ENCODE assay signal across 7 cellular contexts in the genomic region with DNA sequence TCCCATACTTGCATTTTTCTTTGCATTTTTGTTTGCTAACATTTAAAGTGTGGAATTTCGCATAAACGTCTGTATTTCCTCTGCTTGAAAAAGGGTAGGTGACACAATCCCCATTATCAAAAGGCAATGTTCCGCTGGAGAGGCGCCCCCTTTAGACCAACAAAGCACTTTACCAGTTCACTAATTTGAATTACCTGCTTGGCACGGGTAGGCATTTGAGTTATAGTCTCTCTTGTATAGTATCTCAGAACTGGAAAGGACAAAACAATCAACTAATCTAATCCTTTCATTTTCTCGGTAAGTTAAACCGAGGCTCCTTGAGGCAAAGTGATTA. TPM values are rescaled to one million over a fixed set of nuclear protein-coding genes. Genes with fewer than 3 reads are reported as not detected.
DNase-seq lines count a peak whose midpoint lies in the region; ATAC-seq, FAIRE-seq and TF ChIP-seq lines count a peak whose summit lies in the region.

No MANE protein-coding gene starts in this region.

- H4K5ac ChIP-seq in H1 (ENCODE audit: insufficient read length, low read depth, low read length): no peak overlapping the region

- no peak overlapping the region for H2BK5ac ChIP-seq in H1 (ENCODE audit: low read depth, low read length)

- H3K14ac ChIP-seq in H1 (ENCODE audit: insufficient read length): no peak overlapping the region

- no peaks in the 10 kb centered on the region for H3K79me1 ChIP-seq in H1 (ENCODE audit: low read depth, low read length)

- peaks cover 7% of the 10 kb centered on the region for H3K23me2 ChIP-seq in H1 (ENCODE audit: low read depth, low read length)

- H3K9me2 ChIP-seq in GM23338 (ENCODE audit: insufficient read depth): no peaks in the 10 kb centered on the region

- POLR2A ChIA-PET in H1 (lab: Charles Lee; ENCODE audit: partially characterized antibody): interaction anchor here (1.8 kb wide), 1 partner anchor 78 kb away, joined by 6 read pairs; the partner anchor contains the start of gene TTC14

- no peaks in the 10 kb centered on the region for H4K20me1 ChIP-seq in GM23338 (replicated peaks; ENCODE audit: insufficient read depth)
- no peaks in the 10 kb centered on the region for H4K20me1 ChIP-seq in KMS-11 (ENCODE audit: insufficient read depth)
- no peaks in the 10 kb centered on the region for H4K20me1 ChIP-seq in H1 (replicated peaks in 1 of 2; ENCODE audit: control insufficient read depth in 1 of 2, insufficient read depth in 2 of 2, low read length in 2 of 2)

- H3K4me2 ChIP-seq in GM23338 (peak overlapping the region; percentile 87), KMS-11 (peak overlapping the region; percentile 94), H1 (ENCODE audit: insufficient read depth in 1 of 2, low read depth in 2 of 2, low read length in 2 of 2) (peak overlapping the region; percentile 53 to 81)

- no peak overlapping the region for H3K4ac ChIP-seq in H1 (replicated peaks; ENCODE audit: insufficient read length, low read depth, low read length)

- no peak overlapping the region for H4K91ac ChIP-seq in H1 (replicated peaks; ENCODE audit: insufficient read length, low read length)

- DNase-seq in GM13977 (ENCODE audit: low spot score) (peak; percentile 25), GM23338 (ENCODE audit: low spot score) (peak; percentile 71), SK-N-DZ (ENCODE audit: low spot score) (peak; percentile 69), H1 (ENCODE audit: low read depth in 1 of 2, low spot score in 2 of 2) (no peak), upper lobe of left lung (peak in 1 of 2 donors; percentile 42)

- peaks cover 7% of the 10 kb centered on the region; the same call in 1 of the 2 replicates for H3K4me1 ChIP-seq in GM23338 (ENCODE audit: insufficient read depth)
- peaks cover 19% of the 10 kb centered on the region for H3K4me1 ChIP-seq in KMS-11 (ENCODE audit: low read depth, poor library complexity, severe bottlenecking)
- H3K4me1 ChIP-seq in H1 (replicated peaks in 1 of 4; ENCODE audit: control insufficient read depth in 3 of 4, insufficient read depth in 4 of 4, low read length in 3 of 4): peaks cover 0 to 4% (median 2%) of the 10 kb centered on the region in 4 experiments; a peak in 2 of 7 replicates
- peaks cover 14% of the 10 kb centered on the region for H3K4me1 ChIP-seq in mononuclear cell (ENCODE audit: insufficient read depth, low read length)
- H3K4me1 ChIP-seq in upper lobe of left lung: peaks cover 6 to 19% (median 13%) of the 10 kb centered on the region in 4 donors

- peaks cover 8% of the 10 kb centered on the region for H3K27me3 Mint-ChIP-seq in GM23338 (ENCODE audit: insufficient read depth, low read depth, poor library complexity)

- H4K8ac ChIP-seq in H1 (ENCODE audit: extremely low read depth, insufficient read depth, low read length): no peak overlapping the region

- in situ Hi-C loops in GM13977 (cut with MboI; ENCODE audit: low pct_unique_long_range_greater_than_20kb, low sequenced_read_pairs, unreplicated experiment): no loop called here

- H3K79me2 ChIP-seq in GM23338 (replicated peaks; ENCODE audit: insufficient read depth) (no peaks in the 10 kb centered on the region), KMS-11 (ENCODE audit: insufficient read depth, low read depth) (no peaks in the 10 kb centered on the region), H1 (ENCODE audit: control insufficient read depth in 1 of 2, insufficient read depth in 2 of 2, low read length in 2 of 2) (no peaks in the 10 kb centered on the region)

- no peak overlapping the region for H2BK15ac ChIP-seq in H1 (ENCODE audit: low read length)

- peak overlapping the region; percentile 89 for H3K27ac Mint-ChIP-seq in GM23338

- no peak overlapping the region; the same call in 1 of the 2 replicates for H3K18ac ChIP-seq in H1 (ENCODE audit: extremely low read depth, low read length)

- H3K4me1 Mint-ChIP-seq in GM23338: peaks cover 9% of the 10 kb centered on the region; the same call in 2 of the 3 replicates

- TF ChIP-seq CTCF in GM13977 (IDR thresholded peaks at IDR 0.05; ENCODE audit: extremely low read depth, insufficient read depth, missing control alignments) (peak; percentile 66), GM23338 (conservative IDR thresholded peaks at IDR 0.05; ENCODE audit: low read depth in 2 of 2) (peak; percentile 76 to 97), KMS-11 (conservative IDR thresholded peaks at IDR 0.05; ENCODE audit: low read depth, low read length) (peak; percentile 94), H1 (IDR thresholded peaks at IDR 0.05; ENCODE audit: control extremely low read depth in 1 of 3, insufficient read depth in 1 of 3, low read depth in 1 of 3, low read length in 3 of 3) (peak in 2 of 3 experiments; percentile 54 to 70; a peak in 3 of 4 replicates), upper lobe of left lung (IDR thresholded peaks at IDR 0.05) (peak in 3 of 6 experiments; percentile 18 to 33 (median 26))

- WGBS in H1 (ENCODE audit: extremely low coverage in 1 of 2, insufficient coverage in 1 of 2, insufficient read length in 1 of 2, insufficient replicate concordance in 2 of 2, low coverage in 1 of 2, low lambda C conversion rate in 2 of 2, missing lambda C conversion rate in 1 of 2), 2 experiments: 3% methylated on average over 7 of the region's 7 CpGs; no CpG with 5 or more reads in 1 of the 2 experiments
- 2 to 3% methylated on average over 7 of the region's 7 CpGs for WGBS in upper lobe of left lung, 2 donors

- no peak overlapping the region for H3K23ac ChIP-seq in H1 (ENCODE audit: insufficient read length)

- no peak overlapping the region for H2BK120ac ChIP-seq in H1 (replicated peaks; ENCODE audit: low read depth, low read length)

- no peaks in the 10 kb centered on the region for H3F3A ChIP-seq in GM23338 (replicated peaks; ENCODE audit: low read depth)

- H3K9ac ChIP-seq in KMS-11 (peak overlapping the region; percentile 49; the same call in 1 of the 2 replicates), H1 (replicated peaks in 1 of 4; ENCODE audit: extremely low read depth in 1 of 4, low read depth in 3 of 4, low read length in 3 of 4) (peak overlapping the region in 3 of 4 experiments; percentile 34 to 51 (median 47); a peak in 5 of 7 replicates)

- peak overlapping the region; percentile 94 for H3K4me3 Mint-ChIP-seq in GM23338

- TF ChIP-seq EP300 in H1 (IDR thresholded peaks at IDR 0.05; ENCODE audit: borderline replicate concordance in 1 of 2, low read depth in 2 of 2, low read length in 2 of 2) (no peak), upper lobe of left lung (IDR thresholded peaks at IDR 0.05) (no peak)

- CTCF ChIA-PET in H1 (lab: Charles Lee; ENCODE audit: partially characterized antibody): interaction anchor here (1.0 to 2.3 kb wide), 4 partner anchors 14 to 57 kb away, joined by 4 to 13 read pairs (median 4); no protein-coding TSS in a partner anchor

- no peak overlapping the region for H2AK5ac ChIP-seq in H1 (ENCODE audit: low read depth, low read length)

- no peaks in the 10 kb centered on the region; the same call in 2 of the 3 replicates for H3K9me3 Mint-ChIP-seq in GM23338

- ATAC-seq in GM23338: peak; percentile 60
- ATAC-seq in upper lobe of left lung (ENCODE audit: low FRiP score in 2 of 2): peak; percentile 71 to 73

- no peak overlapping the region for H3K56ac ChIP-seq in H1 (replicated peaks; ENCODE audit: insufficient read length, low read depth, low read length)

- peak; percentile 39 to 53 for TF ChIP-seq RAD21 in H1 (IDR thresholded peaks at IDR 0.05 in 1 of 2, conservative IDR thresholded peaks at IDR 0.05 in 1 of 2; ENCODE audit: low read depth in 2 of 2, low read length in 2 of 2)

- H3K9me3 ChIP-seq in H1 (ENCODE audit: insufficient read depth in 2 of 2, low read depth in 1 of 2, low read length in 1 of 2) (no peaks in the 10 kb centered on the region), mononuclear cell (ENCODE audit: low read depth, low read length) (no peaks in the 10 kb centered on the region), upper lobe of left lung (no peaks in the 10 kb centered on the region)

- no peak overlapping the region for H3K27ac ChIP-seq in GM23338 (ENCODE audit: low read depth)
- H3K27ac ChIP-seq in KMS-11: peak overlapping the region; percentile 57
- no peak overlapping the region for H3K27ac ChIP-seq in H1 (ENCODE audit: low read depth, low read length)
- H3K27ac ChIP-seq in upper lobe of left lung: peak overlapping the region in 3 of 4 donors; percentile 4 to 40 (median 31)

- H3K36me3 Mint-ChIP-seq in GM23338 (ENCODE audit: low read depth): no peaks in the 10 kb centered on the region

- H3K4me3 ChIP-seq in GM23338 (peak overlapping the region; percentile 94), KMS-11 (IDR thresholded peaks at IDR 0.05; ENCODE audit: insufficient read depth, low read depth, low read length) (peak overlapping the region; percentile 97), H1 (ENCODE audit: extremely low read depth in 1 of 4, insufficient read depth in 2 of 4, low read depth in 3 of 4, low read length in 4 of 4) (peak overlapping the region; percentile 68 to 95 (median 87)), mononuclear cell (ENCODE audit: low read length) (peak overlapping the region; percentile 24), upper lobe of left lung (peak overlapping the region in 3 of 4 donors; percentile 54 to 60 (median 57))

- H3K36me3 ChIP-seq in GM23338 (ENCODE audit: insufficient read depth) (no peaks in the 10 kb centered on the region), KMS-11 (ENCODE audit: insufficient read depth) (no peaks in the 10 kb centered on the region), H1 (ENCODE audit: control insufficient read depth in 2 of 4, insufficient read depth in 4 of 4, low read length in 3 of 4) (no peaks in the 10 kb centered on the region), upper lobe of left lung (no peaks in the 10 kb centered on the region)

- peaks cover 16% of the 10 kb centered on the region for H3K27me3 ChIP-seq in GM23338 (ENCODE audit: insufficient read depth)
- no peaks in the 10 kb centered on the region for H3K27me3 ChIP-seq in KMS-11 (ENCODE audit: insufficient read depth, low read depth)
- no peaks in the 10 kb centered on the region for H3K27me3 ChIP-seq in H1 (replicated peaks in 1 of 4; ENCODE audit: control insufficient read depth in 3 of 4, extremely low read depth in 1 of 4, insufficient read depth in 3 of 4, low read length in 3 of 4)
- H3K27me3 ChIP-seq in mononuclear cell (ENCODE audit: insufficient read depth, low read length): peaks cover 48% of the 10 kb centered on the region
- peaks cover 0 to 5% (median 2%) of the 10 kb centered on the region in 4 donors for H3K27me3 ChIP-seq in upper lobe of left lung

- peak overlapping the region; percentile 99 for H2AFZ ChIP-seq in GM23338
- H2AFZ ChIP-seq in KMS-11 (ENCODE audit: low read depth): peak overlapping the region; percentile 89
- H2AFZ ChIP-seq in H1 (ENCODE audit: low read length): peak overlapping the region; percentile 93

- FAIRE-seq in H1 (lab: Jason Lieb, UNC): peak; percentile 45

- H2BK12ac ChIP-seq in H1 (ENCODE audit: low read depth, low read length): no peak overlapping the region

- no peak overlapping the region for H2BK20ac ChIP-seq in H1 (ENCODE audit: low read length)

- TF ChIP-seq POLR2A in H1 (IDR thresholded peaks at IDR 0.05; ENCODE audit: control extremely low read depth in 1 of 2, low read depth in 2 of 2, low read length in 2 of 2): no peak
- TF ChIP-seq POLR2A in upper lobe of left lung (IDR thresholded peaks at IDR 0.05): no peak

RNA-seq across cellular contexts. Expression of gene CCDC39, which starts 0.8 kb away (rescaled TPM):
- 0.52 TPM in 1 of 2 replicates, not detected in the other for total RNA-seq in GM23338 (2014; rRNA removed; shearing (Covaris generic))
- 1.6 and 2.6 TPM in 2 replicates for polyA plus RNA-seq in GM23338 (2016; fragmentation: Nextera tagmentation; extraction: Ambion mirVana)
- 0.05 TPM in 1 of 2 replicates, not detected in the other for polyA plus RNA-seq in SK-N-DZ (2014; cell fraction: cytosol; rRNA removed)
- polyA plus RNA-seq in SK-N-DZ (2014; cell fraction: nucleus; rRNA removed): not detected in 2 replicates
- total RNA-seq in H1 (2021; fragmentation: NEBNext Ultra II Directional; extraction: Animal tissue kit (Norgen Biotek cat#: 25700)): 0.34 and 0.80 TPM in 2 replicates
- 0.12 and 0.24 TPM in 2 replicates for polyA plus RNA-seq in H1 (2011; rRNA removed)
- 0.37 TPM for polyA plus RNA-seq in H1 (2011; cell fraction: cytosol; rRNA removed)
- 0.16 TPM for polyA plus RNA-seq in H1 (2011; cell fraction: nucleus; rRNA removed)
- polyA plus RNA-seq in H1 (2012, experiment 1 of 2): 0.23 to 0.95 TPM (median 0.59 TPM) in 4 replicates
- not detected for polyA plus RNA-seq in H1 (2012, experiment 2 of 2)
- 1.2 TPM for polyA plus RNA-seq in H1 (2013, experiment 1 of 2)
- polyA plus RNA-seq in H1 (2013, experiment 2 of 2): 0.90 TPM
- 0.25 and 0.85 TPM in 2 replicates for polyA minus RNA-seq in H1 (2011; rRNA and poly(A)+ RNA removed)
- 0.51 TPM for polyA minus RNA-seq in H1 (2011; cell fraction: cytosol; rRNA and poly(A)+ RNA removed)
- 0.20 TPM for polyA minus RNA-seq in H1 (2011; cell fraction: nucleus; rRNA and poly(A)+ RNA removed)
- total RNA-seq in mononuclear cell: not detected
- 10 to 100 TPM in 1 of 6 donors, 1 to 10 TPM in 3, under 1 TPM in 2; 0.34 to 18.2 (median 1.5) TPM for total RNA-seq in upper lobe of left lung

Comparison
In these comparisons a context has a peak if more than half of its experiments do, and no peak if none do; other contexts are left out.
1. DNase-seq: peak in GM13977 (single experiment), GM23338 (single experiment) and SK-N-DZ (single experiment); none in H1 (0 of 2).
2. H3K27ac ChIP-seq: peak in KMS-11 (single experiment) and upper lobe of left lung (3 of 4); none in GM23338 (single experiment) and H1 (single experiment).
3. H3K4me3 ChIP-seq: peak in every context shown above with its lines; median percentile 97 in KMS-11; 94 in GM23338; 87 in H1; 57 in upper lobe of left lung; 24 in mononuclear cell.
4. Peak in every context shown above with its lines, with median percentiles within 50 percentile points of each other: H2AFZ ChIP-seq and H3K4me2 ChIP-seq.